ENCODE assay signal across 22 cellular contexts in the genomic region with DNA sequence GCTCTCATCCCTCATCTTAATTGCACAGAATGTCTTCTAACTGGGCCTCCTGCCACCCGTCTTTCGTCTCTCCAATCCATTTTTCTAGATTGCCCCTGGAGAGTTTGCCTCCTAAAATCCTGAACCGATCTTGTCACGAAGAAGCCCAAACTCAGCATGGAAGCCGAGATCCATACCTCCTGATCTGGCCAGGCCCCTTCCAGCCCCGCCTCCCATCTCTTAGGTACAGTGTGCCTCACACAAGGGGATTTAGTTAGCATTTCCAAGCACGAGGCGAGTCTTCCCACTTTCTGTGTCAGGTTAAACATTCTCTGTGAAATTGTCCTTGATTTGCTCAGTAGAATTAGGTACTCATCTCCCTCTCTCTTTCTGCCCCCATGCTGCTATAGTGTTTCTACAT.
"Had no signal": no experiment of that assay in that cellular context is flagged by ENCODE, and none has a peak within 500 bp of the region (broad histone marks: within the 10 kb centered on the region; RNA-seq: fewer than 3 reads in every experiment).

No MANE protein-coding gene starts in this region.

- H3K4me1 ChIP-seq: esophagus squamous epithelium, gastroesophageal sphincter, heart left ventricle, left lung, lower lobe of right lung had no signal

- H2AFZ ChIP-seq: hepatocyte had no signal

- H3K4me2 ChIP-seq: hepatocyte had no signal

- H3K9me3 ChIP-seq: esophagus squamous epithelium, gastroesophageal sphincter, heart left ventricle, left lung, lower lobe of right lung, mucosa of descending colon had no signal

- H3K27ac ChIP-seq: coronary artery, dorsolateral prefrontal cortex, epithelial cell of prostate, esophagus squamous epithelium, gastroesophageal sphincter, heart left ventricle, hepatocyte, left lung, lower lobe of right lung had no signal

- H3K36me3 Mint-ChIP-seq: naive B cell had no signal

- H3K36me3 ChIP-seq: esophagus squamous epithelium, gastroesophageal sphincter, heart left ventricle, left lung, lower lobe of right lung had no signal

- H3K4me1 Mint-ChIP-seq: naive B cell had no signal

- H3K4me3 Mint-ChIP-seq: mesothelial cell of epicardium, naive B cell had no signal

- H3K27me3 ChIP-seq: esophagus squamous epithelium, gastroesophageal sphincter, heart left ventricle, hepatocyte had no signal

- H3K27ac Mint-ChIP-seq: mesothelial cell of epicardium, naive B cell had no signal

- H3K4me3 ChIP-seq: coronary artery, dorsolateral prefrontal cortex, esophagus squamous epithelium, gastroesophageal sphincter, heart left ventricle, hepatocyte, left lung, lower lobe of right lung, mucosa of descending colon had no signal

- DNase-seq: dermis blood vessel endothelial cell; dorsolateral prefrontal cortex; effector CD4-positive, alpha-beta T cell; effector memory CD4-positive, alpha-beta T cell; erythroblast; esophagus squamous epithelium; foreskin fibroblast; foreskin melanocyte; heart left ventricle; hypothalamus; left cardiac atrium; left lung; left ventricle myocardium superior; lower lobe of right lung; mesenchymal stem cell; mucosa of descending colon; naive B cell had no signal
